ENCODE assay signal across 36 cellular contexts in the genomic region with DNA sequence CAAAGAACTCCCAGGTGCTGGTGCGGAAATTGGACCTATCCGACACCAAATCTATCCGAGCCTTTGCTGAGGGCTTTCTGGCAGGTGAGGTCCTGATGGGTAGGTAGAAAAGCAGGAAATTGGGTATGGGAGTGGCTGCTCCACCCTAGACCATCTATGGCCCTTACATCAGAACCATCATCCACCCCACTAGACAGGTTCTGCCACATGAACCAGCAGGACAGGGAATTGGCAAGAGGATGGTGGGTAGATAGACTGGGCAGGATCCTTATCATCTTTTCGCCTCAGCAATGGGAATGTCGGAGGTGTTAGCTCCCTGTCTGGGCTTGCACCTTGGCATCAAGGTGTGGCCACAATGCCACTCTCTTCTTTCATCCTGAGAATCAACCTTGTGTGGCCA. TPM values are rescaled to one million over a fixed set of nuclear protein-coding genes. Genes with fewer than 3 reads are reported as not detected.
"Had no signal": no experiment of that assay in that cellular context is flagged by ENCODE, and none has a peak within 500 bp of the region (broad histone marks: within the 10 kb centered on the region; RNA-seq: fewer than 3 reads in every experiment).

No MANE protein-coding gene starts in this region.

- FAIRE-seq: astrocyte, endometrium, endothelial cell of umbilical vein had no signal

- DNase-seq: activated B cell treated with CpG ODN at 0.5 μM for 24 hours; activated CD4-positive, alpha-beta memory T cell treated with anti-CD3 and anti-CD28 coated beads for 36 hours; activated CD4-positive, alpha-beta T cell treated with anti-CD3 and anti-CD28 coated beads for 48 hours; activated CD4-positive, alpha-beta T cell treated with anti-CD3 and anti-CD28 coated beads, Interleukin-2, amount 50 U/mL, for 1 hour; activated CD8-positive, alpha-beta memory T cell treated with anti-CD3 and anti-CD28 coated beads, Interleukin-2, amount 10 ng/mL, durations not matched to agents 7 days and 5 days; activated CD8-positive, alpha-beta memory T cell treated with anti-CD3 and anti-CD28 coated beads, Interleukin-2, amount 50 U/mL, for 4 hours; activated CD8-positive, alpha-beta T cell treated with anti-CD3 and anti-CD28 coated beads, Interleukin-2, amount 10 ng/mL, durations not matched to agents 7 days and 5 days; activated effector memory CD4-positive, alpha-beta T cell treated with Interleukin-2 at 50 U/mL for 16 hours; activated gamma-delta T cell treated with Interleukin-2 at 50 U/mL for 16 hours; activated naive CD4-positive, alpha-beta T cell treated with anti-CD3 and anti-CD28 coated beads, Interleukin-2, amount 50 U/mL, for 16 hours; activated naive CD4-positive, alpha-beta T cell treated with Interleukin-2 at 50 U/mL for 16 hours; activated T-cell treated with anti-CD3 and anti-CD28 coated beads for 4 hours; activated T-cell treated with anti-CD3 and anti-CD28 coated beads, Interleukin-2, amount 50 U/mL, for 24 hours; amniotic stem cell; anterior cingulate cortex; brain microvascular endothelial cell; central memory CD4-positive, alpha-beta T cell; cerebellar nuclear complex; colonic mucosa; effector CD8-positive, alpha-beta T cell; erythroblast; heart right ventricle; T-helper 1 cell; T-helper 17 cell; T1000; WERI-Rb-1 had no signal

- H3K4me3 ChIP-seq: cardiac muscle cell, colonic mucosa, gastroesophageal sphincter, heart right ventricle had no signal

- H3K4me1 ChIP-seq: colonic mucosa had no signal

- H3K9me3 ChIP-seq: colonic mucosa, heart right ventricle had no signal

- H3K27ac ChIP-seq: brain microvascular endothelial cell, cardiac muscle cell, colonic mucosa, foreskin keratinocyte, gastroesophageal sphincter, heart right ventricle, WERI-Rb-1 had no signal

- H3K36me3 ChIP-seq: brain microvascular endothelial cell, cardiac muscle cell, colonic mucosa, gastroesophageal sphincter, heart right ventricle, WERI-Rb-1 had no signal

RNA-seq across cellular contexts. Expression of a gene that starts 23.5 kb away (rescaled TPM):
- total RNA-seq: activated B cell treated with CpG ODN at 0.5 μM for 24 hours; activated CD4-positive, alpha-beta memory T cell treated with anti-CD3 and anti-CD28 coated beads for 36 hours; activated CD8-positive, alpha-beta memory T cell treated with anti-CD3 and anti-CD28 coated beads for 36 hours; activated CD8-positive, alpha-beta memory T cell treated with anti-CD3 and anti-CD28 coated beads, Interleukin-2, amount 10 ng/mL, durations not matched to agents 7 days and 5 days; activated CD8-positive, alpha-beta T cell treated with anti-CD3 and anti-CD28 coated beads, Interleukin-2, amount 10 ng/mL, durations not matched to agents 7 days and 5 days; activated T-helper 17 cell treated with anti-CD3 and anti-CD28 coated beads, Interleukin-2, amount 50 U/mL, for 72 hours; colonic mucosa; dermis microvascular lymphatic vessel endothelial cell; endothelial cell of umbilical vein; glomerular endothelial cell; T-helper 17 cell had no signal
- polyA plus RNA-seq: endothelial cell of umbilical vein, foreskin keratinocyte, heart right ventricle had no signal
